Comparison of ENCODE assay signal across 8 cellular contexts in the genomic region with DNA sequence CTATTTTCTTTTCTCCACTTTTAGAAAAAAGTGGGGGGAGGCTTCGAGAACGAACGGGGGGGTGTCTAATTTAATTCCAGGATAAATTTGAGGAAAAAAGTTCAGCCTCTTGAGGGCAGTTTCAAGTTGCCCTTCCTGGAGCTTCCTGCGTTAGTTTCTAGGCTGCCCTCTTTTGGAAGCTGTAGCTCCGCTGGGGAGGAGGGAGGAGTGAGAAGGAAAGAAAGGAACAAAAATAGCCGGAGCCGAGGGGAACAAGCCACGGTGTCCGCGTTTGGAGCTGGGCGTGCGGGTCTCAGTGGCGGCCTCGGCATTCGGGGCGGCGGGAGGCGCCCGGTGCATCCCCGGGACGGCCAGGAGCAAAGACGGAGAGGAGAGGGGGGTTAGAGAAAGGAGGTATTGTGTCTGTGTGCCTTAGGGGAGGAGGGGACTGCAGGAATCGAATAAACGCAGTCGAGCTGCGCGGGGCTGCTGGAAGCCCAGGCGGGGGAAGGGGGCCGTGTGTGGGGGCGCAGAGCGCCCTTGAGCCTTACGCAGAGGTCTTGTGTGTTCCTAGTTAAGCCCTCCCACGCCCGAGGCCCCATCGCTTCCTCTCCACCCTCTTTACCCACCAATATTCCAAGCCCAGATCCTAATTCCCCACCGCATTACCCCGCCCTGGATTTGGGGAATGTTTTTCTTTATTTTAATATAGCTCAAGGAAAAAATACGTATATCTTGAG. TPM values are rescaled to one million over a fixed set of nuclear protein-coding genes. Genes with fewer than 3 reads are reported as not detected.
DNase-seq lines count a peak whose midpoint lies in the region; ATAC-seq, FAIRE-seq and TF ChIP-seq lines count a peak whose summit lies in the region.

No MANE protein-coding gene starts in this region.

- H3K27ac ChIP-seq in OCI-LY7 (ENCODE audit: low read depth, low read length, poor library complexity, severe bottlenecking) (no peak overlapping the region), skeletal muscle tissue (ENCODE audit: low read depth, low read length) (peak overlapping the region; percentile 97)

- FAIRE-seq in islet of Langerhans (lab: Jason Lieb, UNC): peak; percentile 84

- DNase-seq in COR-L47 (lab: John Stamatoyannopoulos, UW): peak; percentile 67
- no peak for DNase-seq in OCI-LY7 (ENCODE audit: low spot score)
- peak; percentile 91 to 93 for DNase-seq in cardiac fibroblast (ENCODE audit: low read depth in 2 of 2)

- no peaks in the 10 kb centered on the region for H3K9me3 ChIP-seq in OCI-LY7 (ENCODE audit: low read length)
- no peaks in the 10 kb centered on the region for H3K9me3 ChIP-seq in skeletal muscle tissue (ENCODE audit: control insufficient read depth in 3 of 3, low read length in 3 of 3)

- CTCF ChIA-PET in OCI-LY7 (lab: Charles Lee; ENCODE audit: unreplicated experiment): no interaction called here

- TF ChIP-seq CTCF in OCI-LY7 (conservative IDR thresholded peaks at IDR 0.05; ENCODE audit: low read length) (no peak), cardiac fibroblast (IDR thresholded peaks at IDR 0.05; ENCODE audit: low read depth, low read length) (no peak)

- H3K27me3 ChIP-seq in skeletal muscle tissue (ENCODE audit: control insufficient read depth in 3 of 3, insufficient read depth in 3 of 3, low read length in 3 of 3): no peaks in the 10 kb centered on the region

- H3K36me3 Mint-ChIP-seq in IgD-negative memory B cell: no peaks in the 10 kb centered on the region

- H3K4me2 ChIP-seq in OCI-LY7 (ENCODE audit: low read length): peak overlapping the region; percentile 68; the same call in 1 of the 2 replicates

- peaks cover 27% of the 10 kb centered on the region for H3K4me1 ChIP-seq in OCI-LY7 (ENCODE audit: insufficient read depth, low read length, poor library complexity, severe bottlenecking)
- H3K4me1 ChIP-seq in skeletal muscle tissue (ENCODE audit: control insufficient read depth in 3 of 3, insufficient read depth in 3 of 3, low read length in 3 of 3): peaks cover 23 to 36% (median 28%) of the 10 kb centered on the region in 3 donors

- H3K9me3 Mint-ChIP-seq in IgD-negative memory B cell: peaks cover 0 to 4% (median 0%) of the 10 kb centered on the region in 3 donors

- intact Hi-C loops in OCI-LY7 (cut with micrococcal nuclease; ENCODE audit: unreplicated experiment): no loop called here

- no peaks in the 10 kb centered on the region for H3K9me2 ChIP-seq in OCI-LY7 (ENCODE audit: insufficient read depth, low read length)

- H2AFZ ChIP-seq in OCI-LY7 (ENCODE audit: low read length): no peak overlapping the region

- H4K20me1 ChIP-seq in OCI-LY7 (ENCODE audit: insufficient read depth, low read length): no peaks in the 10 kb centered on the region

- no peak overlapping the region for H3K4me3 ChIP-seq in OCI-LY7 (ENCODE audit: low read depth, low read length, poor library complexity, severe bottlenecking)
- H3K4me3 ChIP-seq in cardiac fibroblast (replicated peaks in 1 of 2; ENCODE audit: low read depth in 2 of 2, low read length in 2 of 2): peak overlapping the region; percentile 72 to 93
- H3K4me3 ChIP-seq in skeletal muscle tissue (ENCODE audit: low read length in 3 of 3): peak overlapping the region; percentile 91 to 94 (median 92)

- no peaks in the 10 kb centered on the region for H3K79me2 ChIP-seq in OCI-LY7 (ENCODE audit: insufficient read depth, low read depth, low read length)

- ATAC-seq in GM18519 (IDR thresholded peaks at IDR 0.05; ENCODE audit: low FRiP score, unreplicated experiment) (no peak), GM18498 (IDR thresholded peaks at IDR 0.05; ENCODE audit: unreplicated experiment) (no peak)

- H3K4me1 Mint-ChIP-seq in IgD-negative memory B cell: peaks cover 5 to 13% (median 11%) of the 10 kb centered on the region in 3 donors

- peaks cover 61% of the 10 kb centered on the region for H3K27me3 Mint-ChIP-seq in IgD-negative memory B cell

- POLR2A ChIA-PET in OCI-LY7 (lab: Charles Lee): interaction anchor here (1.1 kb wide), 1 partner anchor 10 kb away, joined by 3 read pairs; no protein-coding TSS in a partner anchor

- BruUV-seq in OCI-LY7 (replicated peaks; lab: Mats Ljungman, UMichigan): no TSS peak

- H3K36me3 ChIP-seq in OCI-LY7 (ENCODE audit: insufficient read depth, low read length): no peaks in the 10 kb centered on the region
- no peaks in the 10 kb centered on the region for H3K36me3 ChIP-seq in skeletal muscle tissue (ENCODE audit: control insufficient read depth in 3 of 3, insufficient read depth in 3 of 3, low read length in 3 of 3)

- H3K9ac ChIP-seq in skeletal muscle tissue (ENCODE audit: low read depth in 1 of 3, low read length in 3 of 3): peak overlapping the region; percentile 98 to 99 (median 99)

- peak overlapping the region in 3 of 4 donors; percentile 57 to 90 (median 84) for H3K4me3 Mint-ChIP-seq in IgD-negative memory B cell

- peak overlapping the region; percentile 89 to 95 (median 91) for H3K27ac Mint-ChIP-seq in IgD-negative memory B cell

RNA-seq across cellular contexts. Expression of a gene that starts 2.0 kb away (rescaled TPM):
- polyA plus RNA-seq in IgD-negative memory B cell: 1.3 TPM
- total RNA-seq in OCI-LY7 (2014; rRNA removed; shearing (Covaris generic)): 12.2 and 21.2 TPM in 2 replicates
- total RNA-seq in OCI-LY7 (2022): 64.2 and 70.4 TPM in 2 replicates
- total RNA-seq in skeletal muscle tissue: 25.6 TPM
